ENCODE assay signal across 7 cellular contexts in the genomic region with DNA sequence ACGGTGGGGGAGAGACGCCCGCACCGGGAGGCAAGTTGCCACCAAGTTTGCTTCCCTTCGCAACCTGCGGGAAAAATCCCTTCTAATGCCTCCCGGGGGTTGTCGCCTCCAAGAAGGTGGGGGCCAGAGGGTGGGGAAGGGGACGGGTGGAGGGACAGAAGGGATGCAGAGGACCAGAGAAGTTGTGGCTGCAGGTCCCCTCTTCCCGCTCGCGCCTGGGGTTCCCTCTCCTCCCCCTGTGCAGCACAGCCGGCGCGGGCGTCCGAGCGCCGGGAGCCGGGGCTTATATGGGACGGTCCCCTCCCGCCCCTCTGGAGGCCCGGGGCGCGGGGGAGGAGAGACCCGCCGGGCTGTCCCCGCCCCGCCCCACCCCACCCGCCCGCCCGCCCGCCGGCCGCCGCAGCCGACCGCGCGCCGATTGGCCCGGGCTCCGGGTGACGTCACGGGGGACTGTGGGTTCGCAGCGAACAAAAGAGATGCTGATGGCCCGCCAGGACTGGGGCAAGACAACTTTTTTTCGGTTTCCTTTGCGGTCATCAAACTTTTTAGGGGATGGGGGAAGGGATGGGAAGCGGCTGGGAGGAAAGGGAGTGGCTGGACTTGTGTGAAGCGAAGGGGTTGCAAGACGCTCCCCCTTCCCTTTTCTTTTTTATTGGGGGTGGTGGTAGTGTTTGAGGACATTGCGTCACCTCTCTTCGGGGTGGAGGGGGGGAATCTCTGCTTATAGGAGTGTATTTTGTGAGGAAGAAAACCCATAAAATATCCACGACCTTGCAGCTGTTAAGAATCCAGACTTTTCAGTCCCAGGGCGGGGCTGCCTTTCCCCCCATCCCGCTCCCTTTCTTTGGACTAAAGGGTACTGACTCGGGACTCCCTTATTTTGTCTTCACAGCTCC. TPM values are rescaled to one million over a fixed set of nuclear protein-coding genes. Genes with fewer than 3 reads are reported as not detected.
DNase-seq lines count a peak whose midpoint lies in the region; ATAC-seq, FAIRE-seq and TF ChIP-seq lines count a peak whose summit lies in the region.

TSS of gene FN1 (minus strand) at position 260 of the 896 bp plus-strand sequence. CDS start 266 bp downstream, outside the sequence.

- H4K20me1 ChIP-seq in H1 (replicated peaks in 1 of 2; ENCODE audit: control insufficient read depth in 1 of 2, insufficient read depth in 2 of 2, low read length in 2 of 2) = no peaks in the 10 kb centered on the region

- H3K9me3 ChIP-seq in H1 (ENCODE audit: insufficient read depth in 2 of 2, low read depth in 1 of 2, low read length in 1 of 2) = no peaks in the 10 kb centered on the region
- H3K9me3 ChIP-seq in lung (ENCODE audit: control insufficient read depth in 2 of 2, insufficient read depth in 1 of 2, low read length in 1 of 2) = no peaks in the 10 kb centered on the region

- H2AFZ ChIP-seq in H1 (ENCODE audit: low read length) = peak within 1 kb of the TSS; percentile 97

- peak within 1 kb of the TSS; percentile 46 for H4K5ac ChIP-seq in H1 (ENCODE audit: insufficient read length, low read depth, low read length)

- TF ChIP-seq CTCF in H1 (IDR thresholded peaks at IDR 0.05; ENCODE audit: control extremely low read depth in 1 of 3, insufficient read depth in 1 of 3, low read depth in 1 of 3, low read length in 3 of 3) (no peak), lung (IDR thresholded peaks at IDR 0.05; ENCODE audit: control extremely low read depth, extremely low read depth) (no peak)

- peak within 1 kb of the TSS; percentile 87 for H3K18ac ChIP-seq in H1 (ENCODE audit: extremely low read depth, low read length)

- H2BK5ac ChIP-seq in H1 (ENCODE audit: low read depth, low read length) = peak within 1 kb of the TSS; percentile 78

- H3K4me2 ChIP-seq in H1 (ENCODE audit: insufficient read depth in 1 of 2, low read depth in 2 of 2, low read length in 2 of 2) = peak within 1 kb of the TSS; percentile 73 to 95

- H3K36me3 ChIP-seq in H1 (ENCODE audit: control insufficient read depth in 2 of 4, insufficient read depth in 4 of 4, low read length in 3 of 4) (peaks cover 0 to 8% (median 1%) of the 10 kb centered on the region in 4 experiments; a peak in 4 of 8 replicates), lung (ENCODE audit: control insufficient read depth in 2 of 2, insufficient read depth in 2 of 2, low read length in 2 of 2) (peaks cover 0 to 6% of the 10 kb centered on the region in 2 donors)

- no peak within 1 kb of the TSS for H3K4ac ChIP-seq in H1 (replicated peaks; ENCODE audit: insufficient read length, low read depth, low read length)

- H3K79me1 ChIP-seq in H1 (ENCODE audit: low read depth, low read length) = no peaks in the 10 kb centered on the region

- H4K8ac ChIP-seq in H1 (ENCODE audit: extremely low read depth, insufficient read depth, low read length) = no peak within 1 kb of the TSS

- peaks cover 10% of the 10 kb centered on the region for H3K23me2 ChIP-seq in H1 (ENCODE audit: low read depth, low read length)

- H3K23ac ChIP-seq in H1 (ENCODE audit: insufficient read length) = no peak within 1 kb of the TSS

- H3K14ac ChIP-seq in H1 (ENCODE audit: insufficient read length) = no peak within 1 kb of the TSS

- POLR2A ChIA-PET in H1 (lab: Charles Lee; ENCODE audit: partially characterized antibody) = interaction anchor here (0.7 to 2.1 kb wide), 6 partner anchors 11 to 495 kb away, joined by 3 to 5 read pairs (median 3); partner anchors contain the start of gene ATIC

- H3K27me3 ChIP-seq in H1 (replicated peaks in 1 of 4; ENCODE audit: control insufficient read depth in 3 of 4, extremely low read depth in 1 of 4, insufficient read depth in 3 of 4, low read length in 3 of 4) (no peaks in the 10 kb centered on the region; a peak in 2 of 7 replicates), lung (ENCODE audit: control insufficient read depth, insufficient read depth) (no peaks in the 10 kb centered on the region)

- FAIRE-seq in H1 (lab: Jason Lieb, UNC) = no peak

- no peaks in the 10 kb centered on the region for H3K79me2 ChIP-seq in H1 (ENCODE audit: control insufficient read depth in 1 of 2, insufficient read depth in 2 of 2, low read length in 2 of 2)

- H2BK15ac ChIP-seq in H1 (ENCODE audit: low read length) = no peak within 1 kb of the TSS

- H3K27ac ChIP-seq in H1 (ENCODE audit: low read depth, low read length) (peak within 1 kb of the TSS; percentile 85), lung (ENCODE audit: low read depth in 1 of 2, low read length in 1 of 2) (peak within 1 kb of the TSS; percentile 74 to 89)

- ATAC-seq in GM18505 (IDR thresholded peaks at IDR 0.05; ENCODE audit: unreplicated experiment) (peak; percentile 82), HG02798 (IDR thresholded peaks at IDR 0.05; ENCODE audit: poor library complexity, unreplicated experiment) (peak; percentile 77), lung (ENCODE audit: insufficient read depth, low FRiP score) (peak; percentile 85)

- CTCF ChIA-PET in H1 (lab: Charles Lee; ENCODE audit: partially characterized antibody) = interaction anchor here (0.5 to 2.1 kb wide), 4 partner anchors 19 to 495 kb away, joined by 3 to 10 read pairs (median 5); no protein-coding TSS in a partner anchor

- 0% methylated on average over 22 of the region's 59 CpGs; no CpG with 5 or more reads in 1 of the 2 experiments for WGBS in H1 (ENCODE audit: extremely low coverage in 1 of 2, insufficient coverage in 1 of 2, insufficient read length in 1 of 2, insufficient replicate concordance in 2 of 2, low coverage in 1 of 2, low lambda C conversion rate in 2 of 2, missing lambda C conversion rate in 1 of 2), 2 experiments
- 0 to 1% methylated on average over 42 to 59 of the region's 59 CpGs for WGBS in lung, 2 donors

- H3K4me1 ChIP-seq in H1 (replicated peaks in 1 of 4; ENCODE audit: control insufficient read depth in 3 of 4, insufficient read depth in 4 of 4, low read length in 3 of 4) (no peaks in the 10 kb centered on the region; a peak in 1 of 7 replicates), lung (ENCODE audit: control insufficient read depth in 2 of 2, insufficient read depth in 2 of 2, low read length in 2 of 2) (no peaks in the 10 kb centered on the region)

- TF ChIP-seq POLR2A in GM18505 (IDR thresholded peaks at IDR 0.05; ENCODE audit: borderline replicate concordance, extremely low read depth, insufficient read depth, insufficient read length) (no peak), H1 (IDR thresholded peaks at IDR 0.05; ENCODE audit: control extremely low read depth in 1 of 2, low read depth in 2 of 2, low read length in 2 of 2) (peak in 1 of 2 experiments; percentile 63; a peak in 2 of 3 replicates)

- no peak; a peak in 1 of 4 replicates for TF ChIP-seq RAD21 in H1 (IDR thresholded peaks at IDR 0.05 in 1 of 2, conservative IDR thresholded peaks at IDR 0.05 in 1 of 2; ENCODE audit: low read depth in 2 of 2, low read length in 2 of 2)

- H2BK20ac ChIP-seq in H1 (ENCODE audit: low read length) = no peak within 1 kb of the TSS

- DNase-seq in NCI-H2227 (lab: John Stamatoyannopoulos, UW; ENCODE audit: unreplicated experiment) (peak; percentile 81), H1 (ENCODE audit: low read depth in 1 of 2, low spot score in 2 of 2) (peak; percentile 68 to 91), lung (ENCODE audit: low spot score) (peak; percentile 86)
- peak; percentile 30 to 41 for DNase-seq in activated CD8-positive, alpha-beta memory T cell treated with anti-CD3 and anti-CD28 coated beads for 4 hours (ENCODE audit: low read depth in 2 of 2)
- DNase-seq in stimulated activated CD4-positive, alpha-beta T cell treated with anti-CD3 and anti-CD28 coated beads, TNF-alpha, amount 100 ng/mL, for 48 hours (ENCODE audit: low read depth in 3 of 3) = peak; percentile 32 to 55 (median 39)

- TF ChIP-seq EP300 in H1 (IDR thresholded peaks at IDR 0.05; ENCODE audit: borderline replicate concordance in 1 of 2, low read depth in 2 of 2, low read length in 2 of 2) = 0 out of 3 replicates have a peak, but pooled peaks of 1 of the 2 experiments have one; percentile 4

- no peak within 1 kb of the TSS for H2AK5ac ChIP-seq in H1 (ENCODE audit: low read depth, low read length)

- H3K9ac ChIP-seq in H1 (replicated peaks in 1 of 4; ENCODE audit: extremely low read depth in 1 of 4, low read depth in 3 of 4, low read length in 3 of 4) = peak within 1 kb of the TSS; percentile 64 to 73 (median 66)

- H2BK12ac ChIP-seq in H1 (ENCODE audit: low read depth, low read length) = peak within 1 kb of the TSS; percentile 75

- no peak within 1 kb of the TSS for H2BK120ac ChIP-seq in H1 (replicated peaks; ENCODE audit: low read depth, low read length)

- peak within 1 kb of the TSS; percentile 7 for H4K91ac ChIP-seq in H1 (replicated peaks; ENCODE audit: insufficient read length, low read length)

- peak within 1 kb of the TSS; percentile 17 for H3K56ac ChIP-seq in H1 (replicated peaks; ENCODE audit: insufficient read length, low read depth, low read length)

- peak within 1 kb of the TSS; percentile 80 to 99 (median 84) for H3K4me3 ChIP-seq in H1 (ENCODE audit: extremely low read depth in 1 of 4, insufficient read depth in 2 of 4, low read depth in 3 of 4, low read length in 4 of 4)
- peak within 1 kb of the TSS; percentile 30 for H3K4me3 ChIP-seq in lung

TF ChIP-seq in H1, 55 proteins besides CTCF, POLR2A, EP300 and RAD21 (continues in another document):
- no peak for TF ChIP-seq MAX (IDR thresholded peaks at IDR 0.05)
- TF ChIP-seq CHD1 (IDR thresholded peaks at IDR 0.05; ENCODE audit: low read depth, low read length) = no peak
- TF ChIP-seq TBP (IDR thresholded peaks at IDR 0.05; ENCODE audit: low read depth, low read length) = peak; percentile 70; the same call in 1 of the 2 replicates
- no peak for TF ChIP-seq SIX5 (IDR thresholded peaks at IDR 0.05; ENCODE audit: low read depth, low read length)
- no peak for TF ChIP-seq CBX5 (IDR thresholded peaks at IDR 0.05; ENCODE audit: low read depth, low read length)
- TF ChIP-seq SRF (IDR thresholded peaks at IDR 0.05; ENCODE audit: low read depth, low read length) = no peak
- TF ChIP-seq HDAC6 (IDR thresholded peaks at IDR 0.05; ENCODE audit: low read depth, low read length) = no peak

RNA-seq across cellular contexts. Expression of gene FN1, which starts in this region (rescaled TPM):
- total RNA-seq in H1 (2021; fragmentation: NEBNext Ultra II Directional; extraction: Animal tissue kit (Norgen Biotek cat#: 25700)) = 109 and 116 TPM in 2 replicates
- polyA plus RNA-seq in H1 (2011; rRNA removed) = 42.4 and 42.9 TPM in 2 replicates
- 43.8 TPM for polyA plus RNA-seq in H1 (2011; cell fraction: cytosol; rRNA removed)
- 156 TPM for polyA plus RNA-seq in H1 (2011; cell fraction: nucleus; rRNA removed)
- 62.9 to 96.1 TPM (median 74.4 TPM) in 4 replicates for polyA plus RNA-seq in H1 (2012, experiment 1 of 2)
- 11.6 TPM for polyA plus RNA-seq in H1 (2012, experiment 2 of 2)
- 149 TPM for polyA plus RNA-seq in H1 (2013, experiment 1 of 2)
- polyA plus RNA-seq in H1 (2013, experiment 2 of 2) = 106 TPM
- polyA minus RNA-seq in H1 (2011; rRNA and poly(A)+ RNA removed) = 75.3 and 112 TPM in 2 replicates
- polyA minus RNA-seq in H1 (2011; cell fraction: cytosol; rRNA and poly(A)+ RNA removed) = 58.6 TPM
- 61.7 TPM for polyA minus RNA-seq in H1 (2011; cell fraction: nucleus; rRNA and poly(A)+ RNA removed)
- total RNA-seq in lung = 1,000 to 10,000 TPM; 1,129 to 1,753 TPM
- polyA plus RNA-seq in lung = 100 to 1,000 TPM; 339 to 739 TPM

Comparison
In these comparisons a context has a peak if more than half of its experiments do, and no peak if none do; other contexts are left out.
1. Peak in every context shown above with its lines: DNase-seq, ATAC-seq, H3K4me3 ChIP-seq and H3K27ac ChIP-seq.
2. DNase-seq: peak in every context shown above with its lines; median percentile 86 in lung; 81 in NCI-H2227; 80 in H1; 39 in stimulated activated CD4-positive, alpha-beta T cell treated with anti-CD3 and anti-CD28 coated beads, TNF-alpha, amount 100 ng/mL, for 48 hours; 36 in activated CD8-positive, alpha-beta memory T cell treated with anti-CD3 and anti-CD28 coated beads for 4 hours.